ENCODE assay signal across 8 cellular contexts in genomic region chr17:60392845-60393702, GRCh38. TPM values are rescaled to one million over a fixed set of nuclear protein-coding genes. Genes with fewer than 3 reads are reported as not detected.
DNase-seq lines count a peak whose midpoint lies in the region; ATAC-seq and TF ChIP-seq lines count a peak whose summit lies in the region.

No MANE protein-coding gene starts in this region.

- no peak for TF ChIP-seq CTCF in C4-2B (conservative IDR thresholded peaks at IDR 0.05)
- TF ChIP-seq CTCF in HFF-Myc (IDR thresholded peaks at IDR 0.05; ENCODE audit: low read depth, low read length, missing control alignments), result no peak
- TF ChIP-seq CTCF in foreskin keratinocyte (conservative IDR thresholded peaks at IDR 0.05), result no peak
- TF ChIP-seq CTCF in progenitor cell of endocrine pancreas (IDR thresholded peaks at IDR 0.05; ENCODE audit: unreplicated experiment), result no peak

- no peaks in the 10 kb centered on the region for H3K27me3 Mint-ChIP-seq in progenitor cell of endocrine pancreas

- H3K4me1 Mint-ChIP-seq in progenitor cell of endocrine pancreas (ENCODE audit: low read depth), result peaks cover 28% of the 10 kb centered on the region

- no peaks in the 10 kb centered on the region for H3K9me3 Mint-ChIP-seq in progenitor cell of endocrine pancreas (ENCODE audit: low read depth)

- peak overlapping the region; percentile 96 for H3K27ac Mint-ChIP-seq in progenitor cell of endocrine pancreas

- ATAC-seq in foreskin keratinocyte, result no peak
- ATAC-seq in GM21515 (IDR thresholded peaks at IDR 0.05; ENCODE audit: unreplicated experiment), result no peak
- ATAC-seq in GM21737 (IDR thresholded peaks at IDR 0.05; ENCODE audit: unreplicated experiment), result no peak

- peaks cover 17% of the 10 kb centered on the region for H3K4me1 ChIP-seq in foreskin keratinocyte

- H3K36me3 Mint-ChIP-seq in progenitor cell of endocrine pancreas (ENCODE audit: insufficient read depth), result no peaks in the 10 kb centered on the region

- H3K4me3 Mint-ChIP-seq in progenitor cell of endocrine pancreas (ENCODE audit: low read depth), result peak overlapping the region; percentile 95

- H3K27ac ChIP-seq in C4-2B (peak overlapping the region; percentile 99), foreskin keratinocyte (peak overlapping the region; percentile 81)

- DNase-seq in HFF-Myc (ENCODE audit: extremely low read depth, low read depth) (no peak), NCI-H748 treated with DMSO at 0.1 percent for 48 hours (lab: John Stamatoyannopoulos, UW) (peak; percentile 31), foreskin keratinocyte (peak in 1 of 2 donors; percentile 40), progenitor cell of endocrine pancreas (ENCODE audit: low spot score, unreplicated experiment) (no peak)
- peak; percentile 75 for DNase-seq in activated effector memory CD4-positive, alpha-beta T cell treated with anti-CD3 and anti-CD28 coated beads, Interleukin-2, amount 50 U/mL, for 16 hours

- H3K27me3 ChIP-seq in foreskin keratinocyte, result no peaks in the 10 kb centered on the region

- peak overlapping the region; percentile 96 for H3K4me3 ChIP-seq in HFF-Myc (replicated peaks; ENCODE audit: low read depth, low read length)

RNA-seq across cellular contexts. Expression of gene USP32, which starts 1.1 kb away (rescaled TPM):
- total RNA-seq in foreskin keratinocyte (45.0 and 48.2 TPM in 2 replicates), progenitor cell of endocrine pancreas (42.7 and 42.8 TPM in 2 replicates)
- polyA plus RNA-seq in foreskin keratinocyte, result 12.3 and 13.7 TPM in 2 replicates

RNA-seq across cellular contexts. Expression of gene CHCT1, which starts 29.2 kb away (rescaled TPM):
- total RNA-seq in foreskin keratinocyte, result not detected in 2 replicates
- not detected in 2 replicates for polyA plus RNA-seq in foreskin keratinocyte
- total RNA-seq in progenitor cell of endocrine pancreas, result not detected in 2 replicates

Comparison
In these comparisons a context has a peak if more than half of its experiments do, and no peak if none do; other contexts are left out.
1. DNase-seq: peak in NCI-H748 treated with DMSO at 0.1 percent for 48 hours (single experiment) and activated effector memory CD4-positive, alpha-beta T cell treated with anti-CD3 and anti-CD28 coated beads, Interleukin-2, amount 50 U/mL, for 16 hours (single experiment); none in HFF-Myc (single experiment) and progenitor cell of endocrine pancreas (single experiment).